1 cellular context compared by ENCODE assay signal in the genomic region with DNA sequence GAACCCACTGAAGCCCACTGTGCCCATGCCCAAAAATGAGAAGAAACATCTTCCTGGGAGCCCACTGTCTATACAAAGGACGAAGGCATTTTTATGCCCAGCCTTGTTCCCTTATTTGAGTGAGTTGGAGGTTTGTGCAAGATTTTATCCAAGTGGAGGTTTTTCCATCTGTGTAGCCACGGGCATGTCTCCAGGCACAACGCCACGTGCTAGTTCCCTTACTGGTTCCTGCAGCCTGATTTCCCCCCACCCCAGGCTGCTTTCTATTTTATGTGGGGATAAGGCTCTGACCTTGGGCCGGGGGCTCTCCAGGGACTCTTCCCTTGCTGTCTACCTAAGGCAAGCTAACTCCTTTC.
TF ChIP-seq lines count a peak whose summit lies in the region.

No MANE protein-coding gene starts in this region.

TF ChIP-seq in K562, 482 proteins besides CTCF, POLR2A, EP300 and RAD21 (continued from another document):
- TF ChIP-seq, protein P1, sequence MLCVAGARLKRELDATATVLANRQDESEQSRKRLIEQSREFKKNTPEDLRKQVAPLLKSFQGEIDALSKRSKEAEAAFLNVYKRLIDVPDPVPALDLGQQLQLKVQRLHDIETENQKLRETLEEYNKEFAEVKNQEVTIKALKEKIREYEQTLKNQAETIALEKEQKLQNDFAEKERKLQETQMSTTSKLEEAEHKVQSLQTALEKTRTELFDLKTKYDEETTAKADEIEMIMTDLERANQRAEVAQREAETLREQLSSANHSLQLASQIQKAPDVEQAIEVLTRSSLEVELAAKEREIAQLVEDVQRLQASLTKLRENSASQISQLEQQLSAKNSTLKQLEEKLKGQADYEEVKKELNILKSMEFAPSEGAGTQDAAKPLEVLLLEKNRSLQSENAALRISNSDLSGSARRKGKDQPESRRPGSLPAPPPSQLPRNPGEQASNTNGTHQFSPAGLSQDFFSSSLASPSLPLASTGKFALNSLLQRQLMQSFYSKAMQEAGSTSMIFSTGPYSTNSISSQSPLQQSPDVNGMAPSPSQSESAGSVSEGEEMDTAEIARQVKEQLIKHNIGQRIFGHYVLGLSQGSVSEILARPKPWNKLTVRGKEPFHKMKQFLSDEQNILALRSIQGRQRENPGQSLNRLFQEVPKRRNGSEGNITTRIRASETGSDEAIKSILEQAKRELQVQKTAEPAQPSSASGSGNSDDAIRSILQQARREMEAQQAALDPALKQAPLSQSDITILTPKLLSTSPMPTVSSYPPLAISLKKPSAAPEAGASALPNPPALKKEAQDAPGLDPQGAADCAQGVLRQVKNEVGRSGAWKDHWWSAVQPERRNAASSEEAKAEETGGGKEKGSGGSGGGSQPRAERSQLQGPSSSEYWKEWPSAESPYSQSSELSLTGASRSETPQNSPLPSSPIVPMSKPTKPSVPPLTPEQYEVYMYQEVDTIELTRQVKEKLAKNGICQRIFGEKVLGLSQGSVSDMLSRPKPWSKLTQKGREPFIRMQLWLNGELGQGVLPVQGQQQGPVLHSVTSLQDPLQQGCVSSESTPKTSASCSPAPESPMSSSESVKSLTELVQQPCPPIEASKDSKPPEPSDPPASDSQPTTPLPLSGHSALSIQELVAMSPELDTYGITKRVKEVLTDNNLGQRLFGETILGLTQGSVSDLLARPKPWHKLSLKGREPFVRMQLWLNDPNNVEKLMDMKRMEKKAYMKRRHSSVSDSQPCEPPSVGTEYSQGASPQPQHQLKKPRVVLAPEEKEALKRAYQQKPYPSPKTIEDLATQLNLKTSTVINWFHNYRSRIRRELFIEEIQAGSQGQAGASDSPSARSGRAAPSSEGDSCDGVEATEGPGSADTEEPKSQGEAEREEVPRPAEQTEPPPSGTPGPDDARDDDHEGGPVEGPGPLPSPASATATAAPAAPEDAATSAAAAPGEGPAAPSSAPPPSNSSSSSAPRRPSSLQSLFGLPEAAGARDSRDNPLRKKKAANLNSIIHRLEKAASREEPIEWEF (CRISPR knock-in tag; IDR thresholded peaks at IDR 0.05): no peak
- TF ChIP-seq, protein P2, sequence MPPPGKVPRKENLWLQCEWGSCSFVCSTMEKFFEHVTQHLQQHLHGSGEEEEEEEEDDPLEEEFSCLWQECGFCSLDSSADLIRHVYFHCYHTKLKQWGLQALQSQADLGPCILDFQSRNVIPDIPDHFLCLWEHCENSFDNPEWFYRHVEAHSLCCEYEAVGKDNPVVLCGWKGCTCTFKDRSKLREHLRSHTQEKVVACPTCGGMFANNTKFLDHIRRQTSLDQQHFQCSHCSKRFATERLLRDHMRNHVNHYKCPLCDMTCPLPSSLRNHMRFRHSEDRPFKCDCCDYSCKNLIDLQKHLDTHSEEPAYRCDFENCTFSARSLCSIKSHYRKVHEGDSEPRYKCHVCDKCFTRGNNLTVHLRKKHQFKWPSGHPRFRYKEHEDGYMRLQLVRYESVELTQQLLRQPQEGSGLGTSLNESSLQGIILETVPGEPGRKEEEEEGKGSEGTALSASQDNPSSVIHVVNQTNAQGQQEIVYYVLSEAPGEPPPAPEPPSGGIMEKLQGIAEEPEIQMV (tag; conservative IDR thresholded peaks at IDR 0.05; ENCODE audit: low read depth): no peak
- TF ChIP-seq CAMTA2 (CRISPR knock-in tag; conservative IDR thresholded peaks at IDR 0.05) (no peak), HDAC3 (IDR thresholded peaks at IDR 0.05; ENCODE audit: borderline replicate concordance, partially characterized antibody) (no peak), ARID2 (IDR thresholded peaks at IDR 0.05) (no peak), POU5F1 (IDR thresholded peaks at IDR 0.05; ENCODE audit: borderline replicate concordance, low read depth, low read length, partially characterized antibody) (no peak), FOSL1 (tag; conservative IDR thresholded peaks at IDR 0.05) (peak; percentile 50), L3MBTL2 (IDR thresholded peaks at IDR 0.05) (0 out of 2 replicates have a peak, but pooled peaks have one; percentile 23)
- TF ChIP-seq, protein P3, sequence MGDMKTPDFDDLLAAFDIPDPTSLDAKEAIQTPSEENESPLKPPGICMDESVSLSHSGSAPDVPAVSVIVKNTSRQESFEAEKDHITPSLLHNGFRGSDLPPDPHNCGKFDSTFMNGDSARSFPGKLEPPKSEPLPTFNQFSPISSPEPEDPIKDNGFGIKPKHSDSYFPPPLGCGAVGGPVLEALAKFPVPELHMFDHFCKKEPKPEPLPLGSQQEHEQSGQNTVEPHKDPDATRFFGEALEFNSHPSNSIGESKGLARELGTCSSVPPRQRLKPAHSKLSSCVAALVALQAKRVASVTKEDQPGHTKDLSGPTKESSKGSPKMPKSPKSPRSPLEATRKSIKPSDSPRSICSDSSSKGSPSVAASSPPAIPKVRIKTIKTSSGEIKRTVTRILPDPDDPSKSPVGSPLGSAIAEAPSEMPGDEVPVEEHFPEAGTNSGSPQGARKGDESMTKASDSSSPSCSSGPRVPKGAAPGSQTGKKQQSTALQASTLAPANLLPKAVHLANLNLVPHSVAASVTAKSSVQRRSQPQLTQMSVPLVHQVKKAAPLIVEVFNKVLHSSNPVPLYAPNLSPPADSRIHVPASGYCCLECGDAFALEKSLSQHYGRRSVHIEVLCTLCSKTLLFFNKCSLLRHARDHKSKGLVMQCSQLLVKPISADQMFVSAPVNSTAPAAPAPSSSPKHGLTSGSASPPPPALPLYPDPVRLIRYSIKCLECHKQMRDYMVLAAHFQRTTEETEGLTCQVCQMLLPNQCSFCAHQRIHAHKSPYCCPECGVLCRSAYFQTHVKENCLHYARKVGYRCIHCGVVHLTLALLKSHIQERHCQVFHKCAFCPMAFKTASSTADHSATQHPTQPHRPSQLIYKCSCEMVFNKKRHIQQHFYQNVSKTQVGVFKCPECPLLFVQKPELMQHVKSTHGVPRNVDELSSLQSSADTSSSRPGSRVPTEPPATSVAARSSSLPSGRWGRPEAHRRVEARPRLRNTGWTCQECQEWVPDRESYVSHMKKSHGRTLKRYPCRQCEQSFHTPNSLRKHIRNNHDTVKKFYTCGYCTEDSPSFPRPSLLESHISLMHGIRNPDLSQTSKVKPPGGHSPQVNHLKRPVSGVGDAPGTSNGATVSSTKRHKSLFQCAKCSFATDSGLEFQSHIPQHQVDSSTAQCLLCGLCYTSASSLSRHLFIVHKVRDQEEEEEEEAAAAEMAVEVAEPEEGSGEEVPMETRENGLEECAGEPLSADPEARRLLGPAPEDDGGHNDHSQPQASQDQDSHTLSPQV (IDR thresholded peaks at IDR 0.05): 0 out of 2 replicates have a peak, but pooled peaks have one; percentile 14
TF ChIP-seq in K562: peak in this region for 6.
